ENCODE assay signal across 1 cellular context in the genomic region with DNA sequence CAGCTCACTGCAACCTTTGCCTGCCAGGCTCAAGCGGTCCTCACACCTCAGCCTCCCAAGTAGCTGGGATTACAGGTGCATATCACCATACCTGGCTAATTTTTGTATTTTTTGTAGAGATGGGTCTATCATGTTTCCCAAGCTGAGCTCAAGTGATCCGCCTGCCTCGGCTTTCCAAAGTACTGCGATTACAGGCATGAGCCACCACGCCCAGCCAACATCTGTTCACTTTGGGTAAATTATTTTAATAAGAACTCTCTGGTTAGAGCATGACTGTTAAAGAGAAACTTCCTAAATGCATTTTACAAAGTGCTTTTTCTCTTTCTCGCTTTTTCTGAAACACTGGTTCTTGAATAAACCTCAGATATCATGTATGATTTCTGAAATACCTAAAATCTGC.
TF ChIP-seq lines count a peak whose summit lies in the region.

No MANE protein-coding gene starts in this region.

TF ChIP-seq in WTC11, 78 proteins besides CTCF, POLR2A, EP300 and RAD21 (continued from another document):
- TF ChIP-seq, protein P1, sequence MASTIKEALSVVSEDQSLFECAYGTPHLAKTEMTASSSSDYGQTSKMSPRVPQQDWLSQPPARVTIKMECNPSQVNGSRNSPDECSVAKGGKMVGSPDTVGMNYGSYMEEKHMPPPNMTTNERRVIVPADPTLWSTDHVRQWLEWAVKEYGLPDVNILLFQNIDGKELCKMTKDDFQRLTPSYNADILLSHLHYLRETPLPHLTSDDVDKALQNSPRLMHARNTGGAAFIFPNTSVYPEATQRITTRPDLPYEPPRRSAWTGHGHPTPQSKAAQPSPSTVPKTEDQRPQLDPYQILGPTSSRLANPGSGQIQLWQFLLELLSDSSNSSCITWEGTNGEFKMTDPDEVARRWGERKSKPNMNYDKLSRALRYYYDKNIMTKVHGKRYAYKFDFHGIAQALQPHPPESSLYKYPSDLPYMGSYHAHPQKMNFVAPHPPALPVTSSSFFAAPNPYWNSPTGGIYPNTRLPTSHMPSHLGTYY (CRISPR knock-in tag; IDR thresholded peaks at IDR 0.05): no peak
- no peak for TF ChIP-seq FOXK1 (CRISPR knock-in tag; IDR thresholded peaks at IDR 0.05)
- TF ChIP-seq, protein P2, sequence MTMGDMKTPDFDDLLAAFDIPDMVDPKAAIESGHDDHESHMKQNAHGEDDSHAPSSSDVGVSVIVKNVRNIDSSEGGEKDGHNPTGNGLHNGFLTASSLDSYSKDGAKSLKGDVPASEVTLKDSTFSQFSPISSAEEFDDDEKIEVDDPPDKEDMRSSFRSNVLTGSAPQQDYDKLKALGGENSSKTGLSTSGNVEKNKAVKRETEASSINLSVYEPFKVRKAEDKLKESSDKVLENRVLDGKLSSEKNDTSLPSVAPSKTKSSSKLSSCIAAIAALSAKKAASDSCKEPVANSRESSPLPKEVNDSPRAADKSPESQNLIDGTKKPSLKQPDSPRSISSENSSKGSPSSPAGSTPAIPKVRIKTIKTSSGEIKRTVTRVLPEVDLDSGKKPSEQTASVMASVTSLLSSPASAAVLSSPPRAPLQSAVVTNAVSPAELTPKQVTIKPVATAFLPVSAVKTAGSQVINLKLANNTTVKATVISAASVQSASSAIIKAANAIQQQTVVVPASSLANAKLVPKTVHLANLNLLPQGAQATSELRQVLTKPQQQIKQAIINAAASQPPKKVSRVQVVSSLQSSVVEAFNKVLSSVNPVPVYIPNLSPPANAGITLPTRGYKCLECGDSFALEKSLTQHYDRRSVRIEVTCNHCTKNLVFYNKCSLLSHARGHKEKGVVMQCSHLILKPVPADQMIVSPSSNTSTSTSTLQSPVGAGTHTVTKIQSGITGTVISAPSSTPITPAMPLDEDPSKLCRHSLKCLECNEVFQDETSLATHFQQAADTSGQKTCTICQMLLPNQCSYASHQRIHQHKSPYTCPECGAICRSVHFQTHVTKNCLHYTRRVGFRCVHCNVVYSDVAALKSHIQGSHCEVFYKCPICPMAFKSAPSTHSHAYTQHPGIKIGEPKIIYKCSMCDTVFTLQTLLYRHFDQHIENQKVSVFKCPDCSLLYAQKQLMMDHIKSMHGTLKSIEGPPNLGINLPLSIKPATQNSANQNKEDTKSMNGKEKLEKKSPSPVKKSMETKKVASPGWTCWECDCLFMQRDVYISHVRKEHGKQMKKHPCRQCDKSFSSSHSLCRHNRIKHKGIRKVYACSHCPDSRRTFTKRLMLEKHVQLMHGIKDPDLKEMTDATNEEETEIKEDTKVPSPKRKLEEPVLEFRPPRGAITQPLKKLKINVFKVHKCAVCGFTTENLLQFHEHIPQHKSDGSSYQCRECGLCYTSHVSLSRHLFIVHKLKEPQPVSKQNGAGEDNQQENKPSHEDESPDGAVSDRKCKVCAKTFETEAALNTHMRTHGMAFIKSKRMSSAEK (CRISPR knock-in tag; IDR thresholded peaks at IDR 0.05; ENCODE audit: borderline replicate concordance): no peak
